25 cellular contexts compared by ENCODE assay signal in genomic region chr16:26510924-26511323, GRCh38.
DNase-seq lines count a peak whose midpoint lies in the region; ATAC-seq, FAIRE-seq and TF ChIP-seq lines count a peak whose summit lies in the region.
"Had no signal": no experiment of that assay in that cellular context is flagged by ENCODE, and none has a peak within 500 bp of the region (broad histone marks: within the 10 kb centered on the region; RNA-seq: fewer than 3 reads in every experiment).

No MANE protein-coding gene starts in this region.

- no peak overlapping the region for H2AFZ ChIP-seq in K562 (ENCODE audit: low read depth, low read length)

- no peak overlapping the region for H3K9ac ChIP-seq in K562 (ENCODE audit: insufficient read depth in 1 of 2, low read depth in 2 of 2, low read length in 2 of 2)
- H3K9ac ChIP-seq: BLaER1 had no signal

- BruUV-seq in K562 (replicated peaks; lab: Mats Ljungman, UMichigan): no TSS peak

- H3K79me2 ChIP-seq in K562 (ENCODE audit: control insufficient read depth, insufficient read depth, low read length): no peaks in the 10 kb centered on the region

- POLR2A ChIA-PET in K562 (lab: Yijun Ruan, JAX): no interaction called here

- H3K4me2 ChIP-seq in K562 (ENCODE audit: insufficient read depth, low read length): no peak overlapping the region
- H3K4me2 ChIP-seq: BLaER1 had no signal

- TF ChIP-seq POLR2A in K562 (conservative IDR thresholded peaks at IDR 0.05) (no peak), esophagus muscularis mucosa (IDR thresholded peaks at IDR 0.05; ENCODE audit: low read depth) (no peak), testis (IDR thresholded peaks at IDR 0.05) (no peak)

- H3K27me3 ChIP-seq in K562 (ENCODE audit: control insufficient read depth in 2 of 2, insufficient read depth in 2 of 2, low read length in 2 of 2): peaks cover 0 to 5% of the 10 kb centered on the region in 2 experiments; a peak in 2 of 5 replicates
- no peaks in the 10 kb centered on the region for H3K27me3 ChIP-seq in esophagus muscularis mucosa
- no peaks in the 10 kb centered on the region for H3K27me3 ChIP-seq in testis
- H3K27me3 ChIP-seq: BE2C, BLaER1 had no signal

- no peaks in the 10 kb centered on the region for H4K20me1 ChIP-seq in K562 (replicated peaks; ENCODE audit: control insufficient read depth, insufficient read depth, low read length)
- H4K20me1 ChIP-seq: BLaER1 had no signal

- in situ Hi-C loops in K562 (cut with MboI): no loop called here

- CTCF ChIA-PET in K562 (lab: Yijun Ruan, JAX; ENCODE audit: low intra/inter-chr PET ratio): no interaction called here

- H3K9me3 ChIP-seq in K562 (replicated peaks; ENCODE audit: control insufficient read depth, insufficient read depth, low read depth, low read length) (no peaks in the 10 kb centered on the region), esophagus muscularis mucosa (no peaks in the 10 kb centered on the region), testis (no peaks in the 10 kb centered on the region)
- H3K9me3 ChIP-seq: BE2C, BLaER1 had no signal

- ATAC-seq in K562 (no peak), left lobe of liver (peak; percentile 44), HG03280 (IDR thresholded peaks at IDR 0.05; ENCODE audit: unreplicated experiment) (no peak)
- ATAC-seq: GM12878 had no signal

- TF ChIP-seq EP300 in K562 (IDR thresholded peaks at IDR 0.05; ENCODE audit: low read length) (no peak), esophagus muscularis mucosa (IDR thresholded peaks at IDR 0.05) (no peak)

- H3K27ac ChIP-seq in K562 (ENCODE audit: extremely low read depth, low read depth, low read length) (no peak overlapping the region), esophagus muscularis mucosa (replicated peaks in 1 of 4) (no peak overlapping the region), testis (no peak overlapping the region)
- H3K27ac ChIP-seq: BLaER1 had no signal

- TF ChIP-seq CTCF in K562 (IDR thresholded peaks at IDR 0.05 in 2 of 3, conservative IDR thresholded peaks at IDR 0.05 in 1 of 3; ENCODE audit: insufficient read depth in 2 of 3, low read depth in 1 of 3, low read length in 3 of 3) (no peak), esophagus muscularis mucosa (IDR thresholded peaks at IDR 0.05) (no peak), testis (IDR thresholded peaks at IDR 0.05) (no peak)

- intact Hi-C loops in K562 (cut with micrococcal nuclease) (no loop called here), esophagus muscularis mucosa (cut with DNase I) (no loop called here), testis (cut with DNase I; ENCODE audit: low total_unique reads) (no loop called here)

- DNase-seq in K562 (ENCODE audit: extremely low read depth in 1 of 4, low spot score in 3 of 4) (no peak), esophagus muscularis mucosa (ENCODE audit: extremely low spot score) (peak; percentile 53), left lobe of liver (ENCODE audit: low spot score) (no peak), testis (no peak)
- DNase-seq: 8988T; ACHN; BE2C; C1 segment of cervical spinal cord; CD4-positive, alpha-beta memory T cell; CD4-positive, CD25-positive, alpha-beta regulatory T cell; CD8-positive, alpha-beta memory T cell; COR-L47; DMS 273 treated with DMSO at 0.1 percent for 48 hours; DMS153; DMS53; DMS79; DND-41; EL; GDM1 had no signal

- no peak for TF ChIP-seq RAD21 in K562 (CRISPR knock-in tag; conservative IDR thresholded peaks at IDR 0.05 in 1 of 2, IDR thresholded peaks at IDR 0.05 in 1 of 2)

- H3K4me3 ChIP-seq in K562: no peak overlapping the region
- no peak overlapping the region for H3K4me3 ChIP-seq in esophagus muscularis mucosa
- H3K4me3 ChIP-seq in testis: no peak overlapping the region
- H3K4me3 ChIP-seq: BLaER1, GM12878 had no signal

- FAIRE-seq in K562 (lab: Jason Lieb, UNC): no peak
- FAIRE-seq: A204.1, GM12878, GM12892, GM18507 had no signal

- H3K9me1 ChIP-seq in K562 (ENCODE audit: control insufficient read depth, insufficient read depth, low read length): no peaks in the 10 kb centered on the region

- no peaks in the 10 kb centered on the region for H3K36me3 ChIP-seq in K562 (ENCODE audit: control insufficient read depth, insufficient read depth, low read length)
- no peaks in the 10 kb centered on the region for H3K36me3 ChIP-seq in esophagus muscularis mucosa
- H3K36me3 ChIP-seq in testis (ENCODE audit: low read depth, missing control alignments): no peaks in the 10 kb centered on the region
- H3K36me3 ChIP-seq: BE2C, BLaER1 had no signal

- H3K4me1 ChIP-seq in K562 (replicated peaks in 1 of 2; ENCODE audit: control insufficient read depth in 2 of 2, insufficient read depth in 2 of 2, low read length in 2 of 2): no peaks in the 10 kb centered on the region
- H3K4me1 ChIP-seq in esophagus muscularis mucosa: no peaks in the 10 kb centered on the region
- H3K4me1 ChIP-seq in testis: no peaks in the 10 kb centered on the region
- H3K4me1 ChIP-seq: BE2C, BLaER1 had no signal

- 0% methylated on average over 1 of the region's 1 CpG for WGBS in K562 (ENCODE audit: insufficient coverage, low coverage, missing lambda C conversion rate)
- 67% methylated on average over 1 of the region's 1 CpG for WGBS in esophagus muscularis mucosa
- 79% methylated on average over 1 of the region's 1 CpG for WGBS in testis, 2 donors

TF ChIP-seq in K562, 482 proteins besides CTCF, POLR2A, EP300 and RAD21:
- TF ChIP-seq TRIM28 (IDR thresholded peaks at IDR 0.05): no peak
- TF ChIP-seq RBM25 (IDR thresholded peaks at IDR 0.05; ENCODE audit: low read depth, low read length, severe bottlenecking): peak; percentile 65
TF ChIP-seq in K562: peak in this region for 1.
